Comparison of ENCODE assay signal across 2 cellular contexts in genomic region chr1:14300991-14301703, GRCh38.
TF ChIP-seq lines count a peak whose summit lies in the region.

No MANE protein-coding gene starts in this region.

TF ChIP-seq in SK-N-SH, 30 proteins besides CTCF, POLR2A, EP300 and RAD21 (continued from another document):
- no peak for TF ChIP-seq NRF1 (IDR thresholded peaks at IDR 0.05; ENCODE audit: low read depth, low read length)

TF ChIP-seq in SK-N-SH treated with all-trans-retinoic acid at 6 μM for 48 hours, 23 proteins besides CTCF, POLR2A, EP300 and RAD21 (continued from another document):
- TF ChIP-seq CREB5 (CRISPR knock-in tag; IDR thresholded peaks at IDR 0.05; ENCODE audit: low read depth): no peak
- TF ChIP-seq ZNF8 (CRISPR knock-in tag; IDR thresholded peaks at IDR 0.05): no peak
